ENCODE assay signal across 14 cellular contexts in genomic region chr7:90334926-90335325, GRCh38. TPM values are rescaled to one million over a fixed set of nuclear protein-coding genes. Genes with fewer than 3 reads are reported as not detected.
"Had no signal": no experiment of that assay in that cellular context is flagged by ENCODE, and none has a peak within 500 bp of the region (broad histone marks: within the 10 kb centered on the region; RNA-seq: fewer than 3 reads in every experiment).

No MANE protein-coding gene starts in this region.

RNA-seq across cellular contexts. Expression of gene FAM237B, which starts 13.8 kb away (rescaled TPM):
- total RNA-seq: stomach, subcutaneous adipose tissue, suprapubic skin, temporal lobe, thoracic aorta, thyroid gland, tibial nerve, transverse colon, upper lobe of right lung, ureter, urinary bladder, uterus, vagina had no signal
- polyA plus RNA-seq: stomach, thymus, urinary bladder had no signal
